Comparison of ENCODE assay signal across 1 cellular context in genomic region chr3:4722103-4722502, GRCh38.
A peak's percentile ranks its signal among the peaks of the same experiment; 100 is the strongest.
TF ChIP-seq lines count a peak whose summit lies in the region.

No MANE protein-coding gene starts in this region.

TF ChIP-seq in HepG2, 621 proteins besides CTCF, POLR2A, EP300 and RAD21 (continued from another document and continues in another):
- TF ChIP-seq KDM5B (CRISPR knock-in tag; IDR thresholded peaks at IDR 0.05; ENCODE audit: borderline replicate concordance) (no peak), ZNF660 (CRISPR knock-in tag; IDR thresholded peaks at IDR 0.05; ENCODE audit: borderline replicate concordance, low read depth) (no peak), CBX1 (IDR thresholded peaks at IDR 0.05; ENCODE audit: low read depth) (no peak), ZBTB49 (CRISPR knock-in tag; IDR thresholded peaks at IDR 0.05; ENCODE audit: borderline replicate concordance) (no peak), ZBTB2 (CRISPR knock-in tag; IDR thresholded peaks at IDR 0.05; ENCODE audit: low read depth) (no peak), ZNF263 (CRISPR knock-in tag; IDR thresholded peaks at IDR 0.05) (no peak), ISX (CRISPR knock-in tag; conservative IDR thresholded peaks at IDR 0.05) (no peak), TFE3 (CRISPR knock-in tag; IDR thresholded peaks at IDR 0.05) (no peak), ZBTB33 (CRISPR knock-in tag; IDR thresholded peaks at IDR 0.05) (peak; percentile 52; the same call in 1 of the 2 replicates), NAIF1 (CRISPR knock-in tag; IDR thresholded peaks at IDR 0.05; ENCODE audit: borderline replicate concordance) (no peak), NR2F6 (IDR thresholded peaks at IDR 0.05) (no peak), NR2F6 (CRISPR knock-in tag; IDR thresholded peaks at IDR 0.05) (no peak), ZNF124 (CRISPR knock-in tag; IDR thresholded peaks at IDR 0.05) (no peak), ZNF382 (CRISPR knock-in tag; IDR thresholded peaks at IDR 0.05; ENCODE audit: borderline replicate concordance) (no peak), ZZZ3 (CRISPR knock-in tag; IDR thresholded peaks at IDR 0.05; ENCODE audit: borderline replicate concordance) (no peak), ZNF577 (CRISPR knock-in tag; IDR thresholded peaks at IDR 0.05; ENCODE audit: borderline replicate concordance, low read depth) (no peak), EHMT2 (IDR thresholded peaks at IDR 0.05; ENCODE audit: borderline replicate concordance, low read depth, low read length) (no peak), TARDBP (CRISPR knock-in tag; IDR thresholded peaks at IDR 0.05) (no peak), ZFP36 (IDR thresholded peaks at IDR 0.05; ENCODE audit: borderline replicate concordance, low read depth, low read length, partially characterized antibody) (no peak), ZBTB37 (CRISPR knock-in tag; IDR thresholded peaks at IDR 0.05) (no peak), ZNF646 (CRISPR knock-in tag; IDR thresholded peaks at IDR 0.05) (no peak), GPBP1L1 (CRISPR knock-in tag; IDR thresholded peaks at IDR 0.05) (no peak), ZNF777 (CRISPR knock-in tag; IDR thresholded peaks at IDR 0.05) (no peak)
- TF ChIP-seq, protein P1, sequence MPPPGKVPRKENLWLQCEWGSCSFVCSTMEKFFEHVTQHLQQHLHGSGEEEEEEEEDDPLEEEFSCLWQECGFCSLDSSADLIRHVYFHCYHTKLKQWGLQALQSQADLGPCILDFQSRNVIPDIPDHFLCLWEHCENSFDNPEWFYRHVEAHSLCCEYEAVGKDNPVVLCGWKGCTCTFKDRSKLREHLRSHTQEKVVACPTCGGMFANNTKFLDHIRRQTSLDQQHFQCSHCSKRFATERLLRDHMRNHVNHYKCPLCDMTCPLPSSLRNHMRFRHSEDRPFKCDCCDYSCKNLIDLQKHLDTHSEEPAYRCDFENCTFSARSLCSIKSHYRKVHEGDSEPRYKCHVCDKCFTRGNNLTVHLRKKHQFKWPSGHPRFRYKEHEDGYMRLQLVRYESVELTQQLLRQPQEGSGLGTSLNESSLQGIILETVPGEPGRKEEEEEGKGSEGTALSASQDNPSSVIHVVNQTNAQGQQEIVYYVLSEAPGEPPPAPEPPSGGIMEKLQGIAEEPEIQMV (CRISPR knock-in tag; IDR thresholded peaks at IDR 0.05; ENCODE audit: low read depth), result no peak
- TF ChIP-seq, protein P2, sequence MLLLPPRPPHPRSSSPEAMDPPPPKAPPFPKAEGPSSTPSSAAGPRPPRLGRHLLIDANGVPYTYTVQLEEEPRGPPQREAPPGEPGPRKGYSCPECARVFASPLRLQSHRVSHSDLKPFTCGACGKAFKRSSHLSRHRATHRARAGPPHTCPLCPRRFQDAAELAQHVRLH (CRISPR knock-in tag; IDR thresholded peaks at IDR 0.05; ENCODE audit: borderline replicate concordance, low read depth), result no peak
- TF ChIP-seq, protein P3, sequence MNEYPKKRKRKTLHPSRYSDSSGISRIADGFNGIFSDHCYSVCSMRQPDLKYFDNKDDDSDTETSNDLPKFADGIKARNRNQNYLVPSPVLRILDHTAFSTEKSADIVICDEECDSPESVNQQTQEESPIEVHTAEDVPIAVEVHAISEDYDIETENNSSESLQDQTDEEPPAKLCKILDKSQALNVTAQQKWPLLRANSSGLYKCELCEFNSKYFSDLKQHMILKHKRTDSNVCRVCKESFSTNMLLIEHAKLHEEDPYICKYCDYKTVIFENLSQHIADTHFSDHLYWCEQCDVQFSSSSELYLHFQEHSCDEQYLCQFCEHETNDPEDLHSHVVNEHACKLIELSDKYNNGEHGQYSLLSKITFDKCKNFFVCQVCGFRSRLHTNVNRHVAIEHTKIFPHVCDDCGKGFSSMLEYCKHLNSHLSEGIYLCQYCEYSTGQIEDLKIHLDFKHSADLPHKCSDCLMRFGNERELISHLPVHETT (CRISPR knock-in tag; conservative IDR thresholded peaks at IDR 0.05), result no peak
- TF ChIP-seq, protein P4, sequence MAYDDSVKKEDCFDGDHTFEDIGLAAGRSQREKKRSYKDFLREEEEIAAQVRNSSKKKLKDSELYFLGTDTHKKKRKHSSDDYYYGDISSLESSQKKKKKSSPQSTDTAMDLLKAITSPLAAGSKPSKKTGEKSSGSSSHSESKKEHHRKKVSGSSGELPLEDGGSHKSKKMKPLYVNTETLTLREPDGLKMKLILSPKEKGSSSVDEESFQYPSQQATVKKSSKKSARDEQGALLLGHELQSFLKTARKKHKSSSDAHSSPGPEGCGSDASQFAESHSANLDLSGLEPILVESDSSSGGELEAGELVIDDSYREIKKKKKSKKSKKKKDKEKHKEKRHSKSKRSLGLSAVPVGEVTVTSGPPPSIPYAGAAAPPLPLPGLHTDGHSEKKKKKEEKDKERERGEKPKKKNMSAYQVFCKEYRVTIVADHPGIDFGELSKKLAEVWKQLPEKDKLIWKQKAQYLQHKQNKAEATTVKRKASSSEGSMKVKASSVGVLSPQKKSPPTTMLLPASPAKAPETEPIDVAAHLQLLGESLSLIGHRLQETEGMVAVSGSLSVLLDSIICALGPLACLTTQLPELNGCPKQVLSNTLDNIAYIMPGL (CRISPR knock-in tag; IDR thresholded peaks at IDR 0.05; ENCODE audit: borderline replicate concordance in 1 of 2, low read depth in 1 of 2), result peak in 1 of 2 experiments; percentile 49; a peak in 1 of 4 replicates
